ENCODE assay signal across 8 cellular contexts in the genomic region with DNA sequence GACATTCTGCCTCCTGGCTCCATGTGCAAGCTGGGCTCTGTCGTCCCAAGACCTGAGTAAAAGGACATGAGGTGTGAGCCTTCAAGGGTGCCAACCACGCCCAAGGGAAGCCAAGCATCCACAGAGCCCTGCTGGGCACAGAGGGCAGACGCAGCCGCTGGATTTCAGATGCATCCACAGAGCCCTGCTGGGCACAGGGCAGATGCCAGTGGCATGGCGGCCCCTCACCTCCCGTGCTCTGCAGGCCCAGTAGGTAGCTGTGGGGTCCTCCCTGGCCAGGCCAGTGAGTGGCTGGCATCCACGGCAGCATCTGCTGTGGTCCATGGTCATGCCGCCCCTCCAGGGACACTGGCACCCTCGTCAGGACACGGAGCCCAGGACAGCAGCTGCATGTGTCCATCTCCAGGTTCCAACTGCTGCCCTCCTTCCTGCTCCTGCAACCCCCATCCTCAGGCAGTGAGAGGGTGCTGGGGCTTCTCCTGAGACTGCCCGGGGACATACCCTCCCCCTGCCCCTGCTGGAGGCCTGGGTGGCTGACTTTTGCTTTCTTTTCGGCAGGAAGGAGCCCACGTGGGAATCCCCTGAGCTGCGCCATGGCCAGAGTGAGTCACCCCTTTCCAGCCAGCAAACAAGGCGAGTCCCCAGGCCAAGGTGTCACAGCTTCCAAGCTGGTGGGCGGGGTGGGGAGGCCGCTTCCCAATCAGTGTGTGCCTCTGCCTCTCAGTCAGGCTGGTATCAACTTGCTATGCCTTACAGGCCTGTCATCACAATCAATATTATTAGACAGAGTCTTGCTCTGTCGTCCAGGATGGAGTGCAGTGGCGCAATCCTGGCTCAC. TPM values are rescaled to one million over a fixed set of nuclear protein-coding genes. Genes with fewer than 3 reads are reported as not detected.
DNase-seq lines count a peak whose midpoint lies in the region; ATAC-seq and TF ChIP-seq lines count a peak whose summit lies in the region.

No MANE protein-coding gene starts in this region.

- no peaks in the 10 kb centered on the region for H3K9me3 ChIP-seq in BLaER1
- no peaks in the 10 kb centered on the region for H3K9me3 ChIP-seq in prostate gland

- peak; percentile 32 for ATAC-seq in GM21619 (IDR thresholded peaks at IDR 0.05; ENCODE audit: unreplicated experiment)

- 49% methylated on average over 14 of the region's 19 CpGs for WGBS in prostate gland

- peak overlapping the region; percentile 43; the same call in 1 of the 2 replicates for H3K9ac ChIP-seq in BLaER1

- intact Hi-C loops in prostate gland (cut with DNase I): no loop called here

- H3K36me3 ChIP-seq in BLaER1 (no peaks in the 10 kb centered on the region), prostate gland (no peaks in the 10 kb centered on the region)

- peak; percentile 87 for DNase-seq in RPMI8226
- DNase-seq in activated gamma-delta T cell treated with anti-CD3 and anti-CD28 coated beads, Interleukin-2, amount 50 U/mL, for 16 hours (ENCODE audit: low read depth): peak; percentile 84
- DNase-seq in iPS-NIHi11 (ENCODE audit: low spot score): peak; percentile 40
- DNase-seq in stimulated activated CD4-positive, alpha-beta T cell treated with anti-CD3 and anti-CD28 coated beads, TNF-alpha, amount 100 ng/mL, for 1 hour (ENCODE audit: low read depth in 3 of 3, low spot score in 1 of 3): peak; percentile 80 to 88 (median 86)
- DNase-seq in NCI-H82 (lab: John Stamatoyannopoulos, UW): no peak
- DNase-seq in prostate gland (ENCODE audit: low spot score): no peak

- peaks cover 6% of the 10 kb centered on the region for H4K20me1 ChIP-seq in BLaER1

- no peaks in the 10 kb centered on the region for H3K27me3 ChIP-seq in BLaER1
- H3K27me3 ChIP-seq in prostate gland (replicated peaks; ENCODE audit: insufficient read depth): no peaks in the 10 kb centered on the region

- peak overlapping the region; percentile 75 for H3K4me2 ChIP-seq in BLaER1

- H3K4me3 ChIP-seq in BLaER1 (peak overlapping the region; percentile 26; the same call in 1 of the 2 replicates), prostate gland (no peak overlapping the region)

- no peak for TF ChIP-seq POLR2A in prostate gland (IDR thresholded peaks at IDR 0.05)

- H3K4me1 ChIP-seq in BLaER1 (peaks cover 35% of the 10 kb centered on the region), prostate gland (replicated peaks) (peaks cover 2% of the 10 kb centered on the region)

- no peak for TF ChIP-seq CTCF in prostate gland (IDR thresholded peaks at IDR 0.05)

- peak overlapping the region; percentile 40 for H3K27ac ChIP-seq in BLaER1
- no peak overlapping the region for H3K27ac ChIP-seq in prostate gland

RNA-seq across cellular contexts. Expression of gene TRAF2, which starts 4.0 kb away (rescaled TPM):
- 10 to 100 TPM; 23.6 to 24.2 TPM for total RNA-seq in prostate gland

RNA-seq across cellular contexts. Expression of gene EDF1, which starts 16.2 kb away (rescaled TPM):
- total RNA-seq in prostate gland: 100 to 1,000 TPM; 399 to 528 TPM

RNA-seq across cellular contexts. Expression of gene MAMDC4, which starts 30.2 kb away (rescaled TPM):
- total RNA-seq in prostate gland: 10 to 100 TPM in 1 of 2 donors, 1 to 10 TPM in 1; 5.2 to 17.7 TPM

RNA-seq across cellular contexts. Expression of gene PHPT1, which starts 33.1 kb away (rescaled TPM):
- total RNA-seq in prostate gland: 100 to 1,000 TPM; 139 to 212 TPM

RNA-seq across cellular contexts. Expression of gene AJM1, which starts 40.0 kb away (rescaled TPM):
- total RNA-seq in prostate gland: 10 to 100 TPM in 1 of 2 donors, 1 to 10 TPM in 1; 3.6 to 10.1 TPM

Comparison
In these comparisons a context has a peak if more than half of its experiments do, and no peak if none do; other contexts are left out.
1. DNase-seq: peak in RPMI8226 (single experiment), activated gamma-delta T cell treated with anti-CD3 and anti-CD28 coated beads, Interleukin-2, amount 50 U/mL, for 16 hours (single experiment), iPS-NIHi11 (single experiment) and stimulated activated CD4-positive, alpha-beta T cell treated with anti-CD3 and anti-CD28 coated beads, TNF-alpha, amount 100 ng/mL, for 1 hour (3 of 3); none in NCI-H82 (single experiment) and prostate gland (single experiment).